Comparison of ENCODE assay signal across 1 cellular context in genomic region chr9:117491491-117491890, GRCh38.
A peak's percentile ranks its signal among the peaks of the same experiment; 100 is the strongest.
TF ChIP-seq lines count a peak whose summit lies in the region.

No MANE protein-coding gene starts in this region.

TF ChIP-seq in HepG2, 621 proteins besides CTCF, POLR2A, EP300 and RAD21 (continued from another document and continues in another):
- no peak for TF ChIP-seq MLXIP (CRISPR knock-in tag; IDR thresholded peaks at IDR 0.05; ENCODE audit: borderline replicate concordance)
- TF ChIP-seq PBX2 (CRISPR knock-in tag; IDR thresholded peaks at IDR 0.05): peak; percentile 25; the same call in 1 of the 2 replicates
- TF ChIP-seq RNF219 (CRISPR knock-in tag; IDR thresholded peaks at IDR 0.05): no peak
- TF ChIP-seq GATAD2A (CRISPR knock-in tag; IDR thresholded peaks at IDR 0.05): peak; percentile 91
- peak; percentile 45; the same call in 1 of the 2 replicates for TF ChIP-seq SAP130 (CRISPR knock-in tag; IDR thresholded peaks at IDR 0.05; ENCODE audit: low read depth)
- TF ChIP-seq SKIL (CRISPR knock-in tag; IDR thresholded peaks at IDR 0.05; ENCODE audit: borderline replicate concordance): peak; percentile 69; the same call in 1 of the 2 replicates
- TF ChIP-seq ATF6 (CRISPR knock-in tag; conservative IDR thresholded peaks at IDR 0.05): no peak
- no peak for TF ChIP-seq NKX3-1 (CRISPR knock-in tag; IDR thresholded peaks at IDR 0.05)
- no peak for TF ChIP-seq ZNF251 (CRISPR knock-in tag; IDR thresholded peaks at IDR 0.05)
- no peak for TF ChIP-seq ATAD3A (CRISPR knock-in tag; IDR thresholded peaks at IDR 0.05)
- TF ChIP-seq HNF4A (CRISPR knock-in tag; IDR thresholded peaks at IDR 0.05): peak; percentile 99
- no peak for TF ChIP-seq ZNF883 (CRISPR knock-in tag; IDR thresholded peaks at IDR 0.05; ENCODE audit: not compliant biosample characterization)
- TF ChIP-seq NRL (CRISPR knock-in tag; IDR thresholded peaks at IDR 0.05; ENCODE audit: borderline replicate concordance): no peak
- peak in 1 of 2 experiments; percentile 41; a peak in 1 of 4 replicates for TF ChIP-seq ATF4 (CRISPR knock-in tag; IDR thresholded peaks at IDR 0.05)
- TF ChIP-seq ZFX (CRISPR knock-in tag; IDR thresholded peaks at IDR 0.05; ENCODE audit: low read depth): peak; percentile 60
- no peak for TF ChIP-seq THAP8 (CRISPR knock-in tag; IDR thresholded peaks at IDR 0.05; ENCODE audit: borderline replicate concordance)
- TF ChIP-seq CREM (IDR thresholded peaks at IDR 0.05): peak; percentile 66
- no peak for TF ChIP-seq CREM (CRISPR knock-in tag; IDR thresholded peaks at IDR 0.05)
- no peak for TF ChIP-seq ETV5 (CRISPR knock-in tag; IDR thresholded peaks at IDR 0.05; ENCODE audit: borderline replicate concordance)
- TF ChIP-seq CERS6 (CRISPR knock-in tag; IDR thresholded peaks at IDR 0.05): no peak
- TF ChIP-seq ZSCAN9 (CRISPR knock-in tag; IDR thresholded peaks at IDR 0.05; ENCODE audit: borderline replicate concordance): no peak
- peak; percentile 37; the same call in 1 of the 2 replicates for TF ChIP-seq SPEN (CRISPR knock-in tag; IDR thresholded peaks at IDR 0.05; ENCODE audit: low read depth)
- no peak for TF ChIP-seq ZNF558 (CRISPR knock-in tag; IDR thresholded peaks at IDR 0.05; ENCODE audit: borderline replicate concordance)
- TF ChIP-seq KIAA2018 (CRISPR knock-in tag; IDR thresholded peaks at IDR 0.05; ENCODE audit: borderline replicate concordance): no peak
- TF ChIP-seq ZSCAN31 (CRISPR knock-in tag; IDR thresholded peaks at IDR 0.05; ENCODE audit: low read depth): no peak
- peak; percentile 46; the same call in 1 of the 2 replicates for TF ChIP-seq SP5 (CRISPR knock-in tag; IDR thresholded peaks at IDR 0.05; ENCODE audit: borderline replicate concordance, low read depth)
- TF ChIP-seq ERF (CRISPR knock-in tag; IDR thresholded peaks at IDR 0.05): no peak
- TF ChIP-seq NR2F6 (IDR thresholded peaks at IDR 0.05): peak; percentile 90
- peak; percentile 88 for TF ChIP-seq NR2F6 (CRISPR knock-in tag; IDR thresholded peaks at IDR 0.05)
- TF ChIP-seq FOXO1 (CRISPR knock-in tag; IDR thresholded peaks at IDR 0.05): peak; percentile 92
- peak; percentile 83 for TF ChIP-seq NCOA2 (CRISPR knock-in tag; IDR thresholded peaks at IDR 0.05)
- no peak for TF ChIP-seq IKZF4 (CRISPR knock-in tag; IDR thresholded peaks at IDR 0.05; ENCODE audit: borderline replicate concordance, low read depth, not compliant biosample characterization)
- TF ChIP-seq PHF5A (CRISPR knock-in tag; IDR thresholded peaks at IDR 0.05; ENCODE audit: low read depth, unreplicated experiment): no peak
- no peak for TF ChIP-seq RAD51 (IDR thresholded peaks at IDR 0.05; ENCODE audit: borderline replicate concordance)
